9 cellular contexts compared by ENCODE assay signal in genomic region chr2:67294218-67294617, GRCh38.
"Had no signal": no experiment of that assay in that cellular context is flagged by ENCODE, and none has a peak within 500 bp of the region (broad histone marks: within the 10 kb centered on the region; RNA-seq: fewer than 3 reads in every experiment).

No MANE protein-coding gene starts in this region.

- H3K27ac Mint-ChIP-seq: HFFc6 had no signal

- DNase-seq: GM23248, GOT3, H7, HFFc6 had no signal

- H3K4me3 Mint-ChIP-seq: HFFc6 had no signal

- H3K9me3 ChIP-seq: HAP-1 had no signal

- H2AFZ ChIP-seq: GM23248 had no signal

- ATAC-seq: HCT116, HepG2, K562 had no signal

- H3K9me3 Mint-ChIP-seq: HFFc6 had no signal

- H3K4me3 ChIP-seq: GM23248, HAP-1, K562 had no signal

- H3K4me1 ChIP-seq: HAP-1 had no signal

- H3K36me3 ChIP-seq: HAP-1 had no signal

- H3K9ac ChIP-seq: GM23248 had no signal

- H3K27ac ChIP-seq: GM23248, HL-60 had no signal
